ENCODE assay signal across 8 cellular contexts in the genomic region with DNA sequence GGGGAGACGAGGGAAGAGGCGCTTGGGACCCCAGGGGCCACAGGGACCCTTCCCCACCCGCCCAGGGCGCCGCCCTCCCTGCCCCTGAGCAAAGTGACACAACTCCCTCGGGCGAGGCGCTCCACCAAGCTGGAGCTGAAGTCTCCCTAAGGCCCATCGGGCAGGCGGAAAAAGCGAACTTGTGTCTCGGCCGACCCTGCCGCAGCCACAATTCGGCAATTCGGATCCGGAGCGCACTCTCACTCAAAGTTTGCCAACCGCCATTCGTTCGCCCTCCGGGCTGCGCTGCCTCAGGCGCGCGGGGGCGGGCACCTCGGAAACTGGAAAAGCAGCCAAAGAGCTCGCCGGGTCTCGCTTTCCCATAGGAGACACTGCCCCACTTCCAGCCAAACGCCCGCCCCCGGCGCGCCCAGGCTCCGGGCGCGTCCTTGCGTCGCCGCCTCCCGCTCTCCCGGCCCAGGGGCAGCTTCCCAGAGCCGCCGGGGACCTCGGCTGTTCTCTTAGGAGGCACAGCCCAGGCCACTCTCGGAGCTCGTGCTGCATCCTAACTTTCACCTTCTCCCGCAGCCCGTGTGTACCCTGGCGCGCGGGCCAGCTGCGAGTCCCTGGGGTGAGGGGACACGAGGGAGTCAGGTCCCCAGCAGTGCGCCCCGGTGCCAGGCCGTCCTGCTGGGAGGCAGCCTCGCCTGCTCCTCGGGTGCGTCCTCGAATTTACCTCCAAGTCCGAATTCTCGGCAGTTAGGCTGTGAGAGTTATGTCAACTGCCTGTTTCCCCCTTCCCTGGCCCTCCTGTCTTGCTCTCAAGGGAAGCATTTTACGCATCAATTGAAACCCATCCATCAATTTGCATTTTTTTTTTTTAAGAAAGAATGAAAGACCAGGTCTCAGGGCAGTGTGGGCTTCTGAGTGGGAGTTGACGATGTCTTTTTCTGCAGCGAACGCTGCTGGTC. TPM values are rescaled to one million over a fixed set of nuclear protein-coding genes. Genes with fewer than 3 reads are reported as not detected.
DNase-seq lines count a peak whose midpoint lies in the region; ATAC-seq, FAIRE-seq and TF ChIP-seq lines count a peak whose summit lies in the region.

No MANE protein-coding gene starts in this region.

- POLR2A ChIA-PET in Caco-2 (lab: Charles Lee) (no interaction called here), HEK293T (lab: Yijun Ruan, JAX) (interaction anchor here (0.8 to 2.0 kb wide), 10 partner anchors 9 to 108 kb away, joined by 3 to 5 read pairs (median 4); no protein-coding TSS in a partner anchor), OCI-LY7 (lab: Charles Lee) (interaction anchor here (0.7 kb wide), 1 partner anchor 22 kb away, joined by 3 read pairs; no protein-coding TSS in a partner anchor), GM12878 (lab: Charles Lee) (no interaction called here)

- RAD21 ChIA-PET in GM12878 (lab: Charles Lee; ENCODE audit: unreplicated experiment) = interaction anchor here (1.0 to 3.2 kb wide), 2 partner anchors 100 to 144 kb away, joined by 3 to 26 read pairs; no protein-coding TSS in a partner anchor

- no peaks in the 10 kb centered on the region for H3K36me3 ChIP-seq in Caco-2 (ENCODE audit: control insufficient read depth, insufficient read depth, low read length)
- peaks cover 3% of the 10 kb centered on the region; the same call in 1 of the 2 replicates for H3K36me3 ChIP-seq in OCI-LY7 (ENCODE audit: insufficient read depth, low read length)
- no peaks in the 10 kb centered on the region for H3K36me3 ChIP-seq in GM12878 (ENCODE audit: control insufficient read depth in 2 of 2, insufficient read depth in 2 of 2, low read length in 1 of 2)
- H3K36me3 ChIP-seq in iPS-15b (ENCODE audit: control insufficient read depth, insufficient read depth, low read length) = no peaks in the 10 kb centered on the region

- DNase-seq in Caco-2 = peak; percentile 35 to 42
- peak; percentile 66 for DNase-seq in HEK293T (ENCODE audit: extremely low spot score)
- peak; percentile 34 for DNase-seq in OCI-LY7 (ENCODE audit: low spot score)
- no peak for DNase-seq in GM12878 (ENCODE audit: low read depth, low spot score)
- no peak for DNase-seq in retinal pigment epithelial cell (ENCODE audit: low read depth)
- no peak for DNase-seq in stimulated activated CD4-positive, alpha-beta T cell treated with anti-CD3 and anti-CD28 coated beads, Interleukin-1b, Interleukin-23, amount 100 ng/mL, for 48 hours

- H3K9ac ChIP-seq in GM12878 (ENCODE audit: control insufficient read depth, insufficient read depth, low read length) = peak overlapping the region; percentile 83
- no peak overlapping the region for H3K9ac ChIP-seq in iPS-15b (ENCODE audit: low read depth, low read length)

- H3K27me3 ChIP-seq in Caco-2 (replicated peaks; ENCODE audit: control insufficient read depth, insufficient read depth, low read length) (no peaks in the 10 kb centered on the region; the same call in 1 of the 2 replicates), GM12878 (replicated peaks in 1 of 2; ENCODE audit: control insufficient read depth in 2 of 2, insufficient read depth in 2 of 2, low read length in 1 of 2) (peaks cover 4 to 8% of the 10 kb centered on the region in 2 experiments), iPS-15b (ENCODE audit: control insufficient read depth, insufficient read depth, low read length) (peaks cover 80% of the 10 kb centered on the region)

- TF ChIP-seq CTCF in Caco-2 (IDR thresholded peaks at IDR 0.05; ENCODE audit: insufficient read depth in 1 of 2, low read depth in 1 of 2, low read length in 1 of 2, severe bottlenecking in 1 of 2, unreplicated experiment in 1 of 2) = no peak
- no peak for TF ChIP-seq CTCF in OCI-LY7 (conservative IDR thresholded peaks at IDR 0.05; ENCODE audit: low read length)
- TF ChIP-seq CTCF in GM12878 (IDR thresholded peaks at IDR 0.05 in 2 of 3, conservative IDR thresholded peaks at IDR 0.05 in 1 of 3; ENCODE audit: control insufficient read depth in 2 of 3, extremely low read depth in 1 of 3, insufficient read depth in 1 of 3, low read depth in 3 of 3, low read length in 3 of 3) = no peak
- no peak for TF ChIP-seq CTCF in retinal pigment epithelial cell (conservative IDR thresholded peaks at IDR 0.05; ENCODE audit: low read depth, low read length)

- CTCF ChIA-PET in Caco-2 (lab: Charles Lee) = interaction anchor here (1.2 kb wide), 1 partner anchor 166 kb away, joined by 5 read pairs; no protein-coding TSS in a partner anchor
- CTCF ChIA-PET in HEK293T (lab: Yijun Ruan, JAX) = interaction anchor here (0.6 to 1.7 kb wide), 4 partner anchors 37 to 166 kb away, joined by 3 to 6 read pairs (median 4); no protein-coding TSS in a partner anchor
- CTCF ChIA-PET in OCI-LY7 (lab: Charles Lee; ENCODE audit: unreplicated experiment) = no interaction called here
- CTCF ChIA-PET in GM12878 (lab: Yijun Ruan, JAX) = interaction anchor here (0.6 to 2.7 kb wide), 6 partner anchors 25 to 166 kb away, joined by 3 to 14 read pairs (median 4); no protein-coding TSS in a partner anchor

- H3K4me3 ChIP-seq in Caco-2 (ENCODE audit: low read depth, low read length) (peak overlapping the region; percentile 45), OCI-LY7 (ENCODE audit: low read depth, low read length, poor library complexity, severe bottlenecking) (peak overlapping the region; percentile 83), GM12878 (peak overlapping the region; percentile 70), iPS-15b (ENCODE audit: low read depth, low read length) (peak overlapping the region; percentile 61), retinal pigment epithelial cell (ENCODE audit: low read length) (peak overlapping the region; percentile 61)

- H3K27ac ChIP-seq in OCI-LY7 (ENCODE audit: low read depth, low read length, poor library complexity, severe bottlenecking) (no peak overlapping the region), GM12878 (ENCODE audit: control insufficient read depth, insufficient read depth) (no peak overlapping the region)

- BruUV-seq in Caco-2 (replicated peaks; lab: Mats Ljungman, UMichigan) (no TSS peak), OCI-LY7 (replicated peaks; lab: Mats Ljungman, UMichigan) (no TSS peak), GM12878 (replicated peaks; lab: Mats Ljungman, UMichigan) (no TSS peak)

- peak; percentile 4; the same call in 2 of the 3 replicates for ATAC-seq in GM12878
- ATAC-seq in GM19467 (IDR thresholded peaks at IDR 0.05; ENCODE audit: unreplicated experiment) = no peak

- no peaks in the 10 kb centered on the region for H3K36me3 Mint-ChIP-seq in Caco-2 (ENCODE audit: insufficient read depth, unreplicated experiment)

- peak overlapping the region; percentile 75 for H3K4me3 Mint-ChIP-seq in Caco-2 (ENCODE audit: unreplicated experiment)

- intact Hi-C loops in Caco-2 (cut with micrococcal nuclease; ENCODE audit: unreplicated experiment) (loop anchor here (10.0 kb wide), 1 partner anchor 105 kb away; no protein-coding TSS in a partner anchor), OCI-LY7 (cut with micrococcal nuclease; ENCODE audit: unreplicated experiment) (loop anchor here (2.0 to 10.0 kb wide), 3 partner anchors 92 to 425 kb away; no protein-coding TSS in a partner anchor), GM12878 (cut with micrococcal nuclease; ENCODE audit: unreplicated experiment) (loop anchor here (5.0 to 10.0 kb wide), 6 partner anchors 67 to 425 kb away; no protein-coding TSS in a partner anchor)

- no peak for TF ChIP-seq EP300 in GM12878 (IDR thresholded peaks at IDR 0.05; ENCODE audit: borderline replicate concordance in 1 of 2, control insufficient read depth in 1 of 2, low read depth in 2 of 2, low read length in 2 of 2)

- no peaks in the 10 kb centered on the region for H3K9me3 Mint-ChIP-seq in Caco-2 (ENCODE audit: unreplicated experiment)

- H3K27me3 Mint-ChIP-seq in Caco-2 (ENCODE audit: insufficient read depth, unreplicated experiment) = peaks cover 13% of the 10 kb centered on the region

- H3K9me2 ChIP-seq in OCI-LY7 (ENCODE audit: insufficient read depth, low read length) = no peaks in the 10 kb centered on the region

- no peak for TF ChIP-seq POLR2A in GM12878 (IDR thresholded peaks at IDR 0.05; ENCODE audit: low read depth, low read length)

- H3K79me2 ChIP-seq in OCI-LY7 (ENCODE audit: insufficient read depth, low read depth, low read length) = no peaks in the 10 kb centered on the region
- H3K79me2 ChIP-seq in GM12878 (ENCODE audit: control insufficient read depth, insufficient read depth, low read length) = peaks cover 11% of the 10 kb centered on the region

- H3K4me2 ChIP-seq in OCI-LY7 (ENCODE audit: low read length) = peak overlapping the region; percentile 92
- H3K4me2 ChIP-seq in GM12878 (ENCODE audit: control insufficient read depth, insufficient read depth) = peak overlapping the region; percentile 98

- no peaks in the 10 kb centered on the region for H3K9me3 ChIP-seq in Caco-2
- no peaks in the 10 kb centered on the region for H3K9me3 ChIP-seq in OCI-LY7 (ENCODE audit: low read length)
- H3K9me3 ChIP-seq in GM12878 (replicated peaks; ENCODE audit: control insufficient read depth, insufficient read depth, low read length) = no peaks in the 10 kb centered on the region
- H3K9me3 ChIP-seq in iPS-15b (ENCODE audit: control insufficient read depth, insufficient read depth, low read length) = no peaks in the 10 kb centered on the region

- no peaks in the 10 kb centered on the region for H3K4me1 Mint-ChIP-seq in Caco-2 (ENCODE audit: low read depth, unreplicated experiment)

- peak; percentile 70 for FAIRE-seq in GM12878 (lab: Jason Lieb, UNC)

- H2AFZ ChIP-seq in OCI-LY7 (ENCODE audit: low read length) (peak overlapping the region; percentile 90), GM12878 (ENCODE audit: control insufficient read depth, low read depth, low read length) (peak overlapping the region; percentile 91)

- H3K4me1 ChIP-seq in Caco-2 (no peaks in the 10 kb centered on the region), OCI-LY7 (ENCODE audit: insufficient read depth, low read length, poor library complexity, severe bottlenecking) (peaks cover 35% of the 10 kb centered on the region), GM12878 (ENCODE audit: control insufficient read depth, insufficient read depth, low read length) (peaks cover 31% of the 10 kb centered on the region), iPS-15b (ENCODE audit: control insufficient read depth, insufficient read depth, low read length) (peaks cover 11% of the 10 kb centered on the region)

- no peak overlapping the region for H3K27ac Mint-ChIP-seq in Caco-2 (ENCODE audit: unreplicated experiment)

- 0 out of 2 replicates have a peak, but pooled peaks cover 7% of the 10 kb centered on the region for H4K20me1 ChIP-seq in OCI-LY7 (ENCODE audit: insufficient read depth, low read length)
- no peaks in the 10 kb centered on the region for H4K20me1 ChIP-seq in GM12878 (ENCODE audit: control insufficient read depth, insufficient read depth)

- TF ChIP-seq RAD21 in GM12878 (IDR thresholded peaks at IDR 0.05; ENCODE audit: insufficient read depth, low read depth, low read length) = no peak

- SMC1A ChIA-PET in GM12878 (lab: Charles Lee; ENCODE audit: uncharacterized antibody, unreplicated experiment) = interaction anchor here (1.0 to 2.1 kb wide), 3 partner anchors 30 to 89 kb away, joined by 3 to 7 read pairs (median 3); no protein-coding TSS in a partner anchor

- 1% methylated on average over 69 of the region's 69 CpGs for WGBS in GM12878 (ENCODE audit: insufficient coverage, insufficient replicate concordance, low lambda C conversion rate, missing lambda C conversion rate)

- in situ Hi-C loops in GM12878 (cut with MboI) = no loop called here

RNA-seq across cellular contexts. Expression of gene KCTD1, which starts 1.4 kb away (rescaled TPM):
- total RNA-seq in Caco-2 (2022) (5.7 and 6.8 TPM in 2 replicates), OCI-LY7 (2022) (10.1 and 12.1 TPM in 2 replicates), GM12878 (2014; rRNA removed) (13.2 and 13.4 TPM in 2 replicates), GM12878 (2014; rRNA removed; fragmentation: Illumina TruSeq; extraction: Trizol) (5.9 and 6.5 TPM in 2 replicates), GM12878 (2021) (10.2 and 10.3 TPM in 2 replicates)
- total RNA-seq in OCI-LY7 (2014; rRNA removed; shearing (Covaris generic)) = 9.1 and 10.3 TPM in 2 replicates
- total RNA-seq in GM12878 (2013; cell fraction: nucleolus; rRNA removed) = 13.1 and 14.0 TPM in 2 replicates
- 2.4 TPM for polyA plus RNA-seq in GM12878 (2011; ENCODE audit: low read depth)
- polyA plus RNA-seq in GM12878 (2011; rRNA removed) (2.6 and 3.5 TPM in 2 replicates), GM12878 (2014; fragmentation: Illumina TruSeq; extraction: Trizol) (6.2 and 6.5 TPM in 2 replicates), GM12878 (2014; fragmentation: Nextera tagmentation; extraction: Ambion mirVana) (1 to 10 TPM; 1.5 to 1.8 TPM), GM12878 (2014; rRNA removed) (5.2 and 5.8 TPM in 2 replicates), GM12878 (2016; fragmentation: Nextera tagmentation; extraction: Ambion mirVana) (1 to 10 TPM; 3.8 to 5.7 TPM)
- 3.9 and 5.1 TPM in 2 replicates for polyA plus RNA-seq in GM12878 (2011; cell fraction: cytosol; rRNA removed)
- 11.0 and 12.0 TPM in 2 replicates for polyA plus RNA-seq in GM12878 (2011; cell fraction: nucleus; rRNA removed)
- 5.4 and 5.9 TPM in 2 replicates for polyA plus RNA-seq in GM12878 (2012)
- polyA minus RNA-seq in GM12878 (2011; rRNA and poly(A)+ RNA removed) = 7.1 and 14.3 TPM in 2 replicates
- polyA minus RNA-seq in GM12878 (2011; cell fraction: cytosol; rRNA and poly(A)+ RNA removed) = 5.9 and 6.4 TPM in 2 replicates
- polyA minus RNA-seq in GM12878 (2011; cell fraction: nucleus; rRNA and poly(A)+ RNA removed) = 20.3 and 43.5 TPM in 2 replicates

Comparison
In these comparisons a context has a peak if more than half of its experiments do, and no peak if none do; other contexts are left out.
1. DNase-seq: peak in Caco-2 (2 of 2), HEK293T (single experiment) and OCI-LY7 (single experiment); none in GM12878 (single experiment), retinal pigment epithelial cell (single experiment) and stimulated activated CD4-positive, alpha-beta T cell treated with anti-CD3 and anti-CD28 coated beads, Interleukin-1b, Interleukin-23, amount 100 ng/mL, for 48 hours (single experiment).
2. POLR2A ChIA-PET loops: an anchor here in HEK293T (0.8 to 2.0 kb wide) and OCI-LY7 (0.7 kb wide); none called in Caco-2 and GM12878.
3. Peak in every context shown above with its lines, with median percentiles within 50 percentile points of each other: H3K4me3 ChIP-seq.